In genomic region chr20:2986466-2986865, GRCh38 we compare ENCODE assay signal across 10 cellular contexts. TPM values are rescaled to one million over a fixed set of nuclear protein-coding genes. Genes with fewer than 3 reads are reported as not detected.
A peak's percentile ranks its signal among the peaks of the same experiment; 100 is the strongest.
DNase-seq lines count a peak whose midpoint lies in the region; ATAC-seq and TF ChIP-seq lines count a peak whose summit lies in the region.
"Had no signal": no experiment of that assay in that cellular context is flagged by ENCODE, and none has a peak within 500 bp of the region (broad histone marks: within the 10 kb centered on the region; RNA-seq: fewer than 3 reads in every experiment).

No MANE protein-coding gene starts in this region.

- CTCF ChIA-PET in activated CD8-positive, alpha-beta T cell treated with anti-CD3 and anti-CD28 coated beads for 36 hours (lab: Charles Lee), result interaction anchor here (0.7 to 1.2 kb wide), 4 partner anchors 10 to 86 kb away, joined by 3 to 4 read pairs (median 3); no protein-coding TSS in a partner anchor

- H3K27me3 Mint-ChIP-seq in activated CD8-positive, alpha-beta T cell treated with anti-CD3 and anti-CD28 coated beads for 36 hours, result no peaks in the 10 kb centered on the region

- H3K9me3 Mint-ChIP-seq in activated CD8-positive, alpha-beta T cell treated with anti-CD3 and anti-CD28 coated beads for 36 hours, result no peaks in the 10 kb centered on the region
- no peaks in the 10 kb centered on the region for H3K9me3 Mint-ChIP-seq in stimulated activated effector memory CD8-positive, alpha-beta T cell treated with anti-CD3 and anti-CD28 coated beads, Interleukin-12 subunit alpha, Interleukin-12 subunit beta, amount 100 ng/mL, for 72 hours

- H3K27ac Mint-ChIP-seq in activated CD8-positive, alpha-beta T cell treated with anti-CD3 and anti-CD28 coated beads for 36 hours, result no peak overlapping the region
- no peak overlapping the region for H3K27ac Mint-ChIP-seq in stimulated activated effector memory CD8-positive, alpha-beta T cell treated with anti-CD3 and anti-CD28 coated beads, Interleukin-12 subunit alpha, Interleukin-12 subunit beta, amount 100 ng/mL, for 72 hours

- DNase-seq in activated T-cell treated with anti-CD3 and anti-CD28 coated beads for 24 hours (ENCODE audit: low read depth) (peak; percentile 49), activated T-cell treated with anti-CD3 and anti-CD28 coated beads for 4 hours (no peak), foreskin fibroblast (peak; percentile 73 to 84), ACHN (no peak), NCI-H1105 (lab: John Stamatoyannopoulos, UW) (no peak), hippocampal formation (lab: John Stamatoyannopoulos, UW) (no peak)
- DNase-seq in activated CD8-positive, alpha-beta T cell treated with anti-CD3 and anti-CD28 coated beads for 36 hours, result peak; percentile 87
- peak; percentile 13 to 65 for DNase-seq in stimulated activated effector memory CD8-positive, alpha-beta T cell treated with anti-CD3 and anti-CD28 coated beads, Interleukin-12 subunit alpha, Interleukin-12 subunit beta, amount 100 ng/mL, for 72 hours (ENCODE audit: low spot score in 2 of 2)

- no peak for TF ChIP-seq CTCF in activated CD8-positive, alpha-beta T cell treated with anti-CD3 and anti-CD28 coated beads for 36 hours (IDR thresholded peaks at IDR 0.05)
- TF ChIP-seq CTCF in foreskin fibroblast (IDR thresholded peaks at IDR 0.05; ENCODE audit: low read depth, low read length), result no peak

- POLR2A ChIA-PET in activated CD8-positive, alpha-beta T cell treated with anti-CD3 and anti-CD28 coated beads for 36 hours (lab: Charles Lee), result interaction anchor here (0.7 to 1.6 kb wide), 6 partner anchors 13 to 113 kb away, joined by 3 to 4 read pairs (median 3); partner anchors contain the start of genes OXT and PTPRA

- peak overlapping the region; percentile 43 for H3K4me3 Mint-ChIP-seq in activated CD8-positive, alpha-beta T cell treated with anti-CD3 and anti-CD28 coated beads for 36 hours
- H3K4me3 Mint-ChIP-seq in stimulated activated effector memory CD8-positive, alpha-beta T cell treated with anti-CD3 and anti-CD28 coated beads, Interleukin-12 subunit alpha, Interleukin-12 subunit beta, amount 100 ng/mL, for 72 hours, result no peak overlapping the region

- H3K36me3 Mint-ChIP-seq in activated CD8-positive, alpha-beta T cell treated with anti-CD3 and anti-CD28 coated beads for 36 hours (ENCODE audit: low read depth), result peaks cover 50% of the 10 kb centered on the region
- H3K36me3 Mint-ChIP-seq in stimulated activated effector memory CD8-positive, alpha-beta T cell treated with anti-CD3 and anti-CD28 coated beads, Interleukin-12 subunit alpha, Interleukin-12 subunit beta, amount 100 ng/mL, for 72 hours, result peaks cover 54% of the 10 kb centered on the region

- peak; percentile 79 for ATAC-seq in activated CD8-positive, alpha-beta T cell treated with anti-CD3 and anti-CD28 coated beads for 36 hours
- ATAC-seq in stimulated activated effector memory CD8-positive, alpha-beta T cell treated with anti-CD3 and anti-CD28 coated beads, Interleukin-12 subunit alpha, Interleukin-12 subunit beta, amount 100 ng/mL, for 72 hours, result peak; percentile 88
- ATAC-seq: body of pancreas had no signal

- in situ Hi-C loops in ACHN (cut with HindIII; ENCODE audit: low pct_ligation_motif_present, low pct_unique_long_range_greater_than_20kb, low sequenced_read_pairs), result no loop called here

- peaks cover 19% of the 10 kb centered on the region for H3K4me1 Mint-ChIP-seq in activated CD8-positive, alpha-beta T cell treated with anti-CD3 and anti-CD28 coated beads for 36 hours (ENCODE audit: low read depth)
- H3K4me1 Mint-ChIP-seq in stimulated activated effector memory CD8-positive, alpha-beta T cell treated with anti-CD3 and anti-CD28 coated beads, Interleukin-12 subunit alpha, Interleukin-12 subunit beta, amount 100 ng/mL, for 72 hours, result peaks cover 18% of the 10 kb centered on the region

- no peak overlapping the region for H3K4me3 ChIP-seq in foreskin fibroblast (ENCODE audit: low read depth in 1 of 2, low read length in 2 of 2)
- H3K4me3 ChIP-seq: body of pancreas, SJSA1 had no signal

- intact Hi-C loops in activated CD8-positive, alpha-beta T cell treated with anti-CD3 and anti-CD28 coated beads for 36 hours (cut with micrococcal nuclease), result loop anchor here (5.0 to 10.0 kb wide), 2 partner anchors 72 to 119 kb away; no protein-coding TSS in a partner anchor

RNA-seq across cellular contexts. Expression of gene GNRH2, which starts 57.0 kb away (rescaled TPM):
- under 1 TPM; 0.36 to 0.85 TPM for total RNA-seq in activated CD8-positive, alpha-beta T cell treated with anti-CD3 and anti-CD28 coated beads for 36 hours
- total RNA-seq: body of pancreas, SJSA1 had no signal

RNA-seq across cellular contexts. Expression of gene MRPS26, which starts 59.4 kb away (rescaled TPM):
- 10 to 100 TPM; 63.6 to 70.0 TPM for total RNA-seq in activated CD8-positive, alpha-beta T cell treated with anti-CD3 and anti-CD28 coated beads for 36 hours

Comparison
In these comparisons a context has a peak if more than half of its experiments do, and no peak if none do; other contexts are left out.
1. DNase-seq: peak in activated T-cell treated with anti-CD3 and anti-CD28 coated beads for 24 hours (single experiment), activated CD8-positive, alpha-beta T cell treated with anti-CD3 and anti-CD28 coated beads for 36 hours (single experiment), foreskin fibroblast (2 of 2) and stimulated activated effector memory CD8-positive, alpha-beta T cell treated with anti-CD3 and anti-CD28 coated beads, Interleukin-12 subunit alpha, Interleukin-12 subunit beta, amount 100 ng/mL, for 72 hours (2 of 2); none in activated T-cell treated with anti-CD3 and anti-CD28 coated beads for 4 hours (single experiment), ACHN (single experiment), NCI-H1105 (single experiment) and hippocampal formation (0 of 2).